17 cellular contexts compared by ENCODE assay signal in the genomic region with DNA sequence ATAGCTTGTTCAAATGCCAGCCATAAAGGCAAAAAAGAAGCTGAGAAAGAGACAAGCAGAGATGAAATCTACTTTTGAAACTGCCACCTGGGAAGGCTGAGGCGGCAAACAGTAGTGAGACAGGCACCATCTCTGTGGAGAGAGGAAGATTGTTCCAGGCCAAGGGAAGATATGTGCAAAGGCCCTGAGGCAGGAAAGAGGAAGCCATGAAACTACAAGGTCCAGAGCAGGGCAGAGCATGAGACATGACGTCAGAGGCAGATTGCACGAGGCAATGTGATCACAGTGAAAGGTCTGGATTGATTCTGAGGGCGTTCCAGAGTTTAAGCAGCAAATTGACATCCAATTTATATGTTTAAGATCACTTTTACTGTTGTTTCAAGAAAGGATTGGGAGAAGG.
DNase-seq lines count a peak whose midpoint lies in the region; ATAC-seq and TF ChIP-seq lines count a peak whose summit lies in the region.
"Had no signal": no experiment of that assay in that cellular context is flagged by ENCODE, and none has a peak within 500 bp of the region (broad histone marks: within the 10 kb centered on the region; RNA-seq: fewer than 3 reads in every experiment).

No MANE protein-coding gene starts in this region.

- no peaks in the 10 kb centered on the region for H4K20me1 ChIP-seq in H9 (ENCODE audit: control insufficient read depth, insufficient read depth, insufficient read length)

- no peak overlapping the region for H2BK20ac ChIP-seq in H9 (ENCODE audit: low read depth, low read length, poor library complexity, severe bottlenecking)

- H3K27ac Mint-ChIP-seq in H9 (peak overlapping the region; percentile 17 to 38 (median 20); a peak in 2 of 7 replicates), WTC11 (peak overlapping the region; percentile 22; the same call in 1 of the 2 replicates), type B pancreatic cell (no peak overlapping the region)
- H3K27ac Mint-ChIP-seq: HFFc6 had no signal

- H4K91ac ChIP-seq in H9 (ENCODE audit: insufficient read length, low read depth, low read length), result no peak overlapping the region

- no peak for TF ChIP-seq POLR2A in NB4 (IDR thresholded peaks at IDR 0.05; ENCODE audit: extremely low read depth, insufficient read length)

- H2BK120ac ChIP-seq in H9 (ENCODE audit: low read depth, low read length, poor library complexity, severe bottlenecking), result no peak overlapping the region

- H3K4me1 ChIP-seq in H9 (ENCODE audit: insufficient read depth, low read length), result peaks cover 5% of the 10 kb centered on the region; the same call in 1 of the 2 replicates

- no peak overlapping the region for H2BK15ac ChIP-seq in H9 (ENCODE audit: low read depth, low read length)

- H3K79me2 ChIP-seq in H9 (ENCODE audit: insufficient read depth, low read length), result no peaks in the 10 kb centered on the region

- H4K5ac ChIP-seq in H9 (ENCODE audit: insufficient read length, low read depth, low read length), result no peak overlapping the region

- H2AFZ ChIP-seq in H9 (ENCODE audit: low read length), result no peak overlapping the region

- no peak overlapping the region for H3K23ac ChIP-seq in H9 (ENCODE audit: insufficient read length, low read depth, low read length)

- no peak overlapping the region for H3K14ac ChIP-seq in H9 (ENCODE audit: insufficient read depth, low read length)

- no peak overlapping the region for H3T11ph ChIP-seq in H9 (ENCODE audit: low read length)

- H2AK5ac ChIP-seq in H9 (ENCODE audit: insufficient read length, low read length), result no peak overlapping the region

- H2BK12ac ChIP-seq in H9 (ENCODE audit: insufficient read length, low read depth, low read length), result no peak overlapping the region

- POLR2A ChIA-PET in WTC11 (lab: Charles Lee), result no interaction called here

- no peak overlapping the region for H3K4ac ChIP-seq in H9 (ENCODE audit: low read depth, low read length)

- DNase-seq in H9 (no peak), NB4 (ENCODE audit: low read depth) (peak; percentile 16), WTC11 (ENCODE audit: low spot score) (no peak), fibroblast of the aortic adventitia (ENCODE audit: low read depth) (peak; percentile 41), NCI-H2171 (lab: John Stamatoyannopoulos, UW) (no peak), type B pancreatic cell (ENCODE audit: extremely low spot score, unreplicated experiment) (no peak)
- DNase-seq in activated effector memory CD4-positive, alpha-beta T cell treated with Interleukin-2 at 50 U/mL for 16 hours, result no peak
- DNase-seq: BE2C, DMS53, GDM1, HFFc6, NCI-H1105 treated with DMSO at 0.1 percent for 48 hours, NCI-H2029 treated with DMSO at 0.1 percent for 48 hours, NCI-H446, NCI-H526, Right ventricle myocardium superior, T-helper 1 cell had no signal

- H3K4me2 ChIP-seq in H9 (ENCODE audit: insufficient read depth, insufficient read length, low read length), result no peak overlapping the region

- no peak for TF ChIP-seq CTCF in H9 (conservative IDR thresholded peaks at IDR 0.05)
- no peak for TF ChIP-seq CTCF in NB4 (IDR thresholded peaks at IDR 0.05; ENCODE audit: low read depth, low read length)
- no peak for TF ChIP-seq CTCF in WTC11 (IDR thresholded peaks at IDR 0.05)
- TF ChIP-seq CTCF in fibroblast of the aortic adventitia (IDR thresholded peaks at IDR 0.05; ENCODE audit: insufficient read depth, low read length), result no peak
- TF ChIP-seq CTCF in type B pancreatic cell (conservative IDR thresholded peaks at IDR 0.05), result no peak

- no peak overlapping the region for H3K56ac ChIP-seq in H9 (ENCODE audit: insufficient read length, low read depth, low read length)

- no peak overlapping the region for H3K18ac ChIP-seq in H9 (ENCODE audit: insufficient read length, low read depth, low read length)

- no peak overlapping the region for H3K4me3 ChIP-seq in NB4 (ENCODE audit: low read depth, low read length)
- H3K4me3 ChIP-seq in fibroblast of the aortic adventitia (ENCODE audit: low read depth, low read length), result no peak overlapping the region

- H2BK5ac ChIP-seq in H9 (ENCODE audit: insufficient read length, low read length), result no peak overlapping the region

- CTCF ChIA-PET in WTC11 (lab: Charles Lee), result interaction anchor here (1.7 kb wide), 1 partner anchor 162 kb away, joined by 7 read pairs; no protein-coding TSS in a partner anchor

- H3K9ac ChIP-seq in H9 (ENCODE audit: extremely low read depth, insufficient read length, low read length), result no peak overlapping the region

- ATAC-seq in WTC11, result no peak

- no peak overlapping the region for H3K4me3 Mint-ChIP-seq in H9
- H3K4me3 Mint-ChIP-seq in WTC11, result no peak overlapping the region
- H3K4me3 Mint-ChIP-seq in type B pancreatic cell, result no peak overlapping the region
- H3K4me3 Mint-ChIP-seq: HFFc6 had no signal

- no peaks in the 10 kb centered on the region for H3K9me3 ChIP-seq in H9 (ENCODE audit: control insufficient read depth, low read depth, low read length)
- H3K9me3 ChIP-seq: BE2C had no signal

- H3K27me3 Mint-ChIP-seq in H9 (ENCODE audit: low read depth) (no peaks in the 10 kb centered on the region), WTC11 (ENCODE audit: low read depth) (peaks cover 4% of the 10 kb centered on the region; the same call in 1 of the 2 replicates), type B pancreatic cell (no peaks in the 10 kb centered on the region)

- no peaks in the 10 kb centered on the region; the same call in 1 of the 2 replicates for H3K27me3 ChIP-seq in H9 (ENCODE audit: insufficient read depth, low read length)
- H3K27me3 ChIP-seq: BE2C had no signal

- H4K8ac ChIP-seq in H9 (replicated peaks; ENCODE audit: insufficient read length, low read depth, low read length), result no peak overlapping the region

- no peaks in the 10 kb centered on the region for H3K23me2 ChIP-seq in H9 (ENCODE audit: insufficient read length, low read depth, low read length, poor library complexity, severe bottlenecking)

- H3K36me3 Mint-ChIP-seq in H9 (ENCODE audit: insufficient read depth in 1 of 3, low read depth in 3 of 3) (peaks cover 0 to 11% (median 3%) of the 10 kb centered on the region in 3 experiments; a peak in 4 of 7 replicates), WTC11 (no peaks in the 10 kb centered on the region; the same call in 1 of the 2 replicates), type B pancreatic cell (no peaks in the 10 kb centered on the region)

- no CpG with 5 or more reads among the region's 4 CpGs for WGBS in H9 (ENCODE audit: extremely low coverage, insufficient read length, low lambda C conversion rate)

- peaks cover 47 to 52% of the 10 kb centered on the region in 2 experiments for H3K4me1 Mint-ChIP-seq in H9
- H3K4me1 Mint-ChIP-seq in WTC11, result peaks cover 53% of the 10 kb centered on the region
- peaks cover 7% of the 10 kb centered on the region for H3K4me1 Mint-ChIP-seq in type B pancreatic cell (ENCODE audit: unreplicated experiment)

- no peaks in the 10 kb centered on the region for H3K79me1 ChIP-seq in H9 (ENCODE audit: insufficient read depth, low read depth, low read length, poor library complexity, severe bottlenecking)

- H3K27ac ChIP-seq in H9 (ENCODE audit: insufficient read length, low read depth, low read length), result no peak overlapping the region

- H3K9me3 Mint-ChIP-seq in H9 (no peaks in the 10 kb centered on the region; a peak in 1 of 5 replicates), WTC11 (peaks cover 13% of the 10 kb centered on the region), type B pancreatic cell (peaks cover 4% of the 10 kb centered on the region)
- H3K9me3 Mint-ChIP-seq: HFFc6 had no signal

TF ChIP-seq in WTC11, 78 proteins besides CTCF, POLR2A, EP300 and RAD21:
- no peak for TF ChIP-seq ESRRA (CRISPR knock-in tag; IDR thresholded peaks at IDR 0.05; ENCODE audit: borderline replicate concordance)
- TF ChIP-seq, protein P1, sequence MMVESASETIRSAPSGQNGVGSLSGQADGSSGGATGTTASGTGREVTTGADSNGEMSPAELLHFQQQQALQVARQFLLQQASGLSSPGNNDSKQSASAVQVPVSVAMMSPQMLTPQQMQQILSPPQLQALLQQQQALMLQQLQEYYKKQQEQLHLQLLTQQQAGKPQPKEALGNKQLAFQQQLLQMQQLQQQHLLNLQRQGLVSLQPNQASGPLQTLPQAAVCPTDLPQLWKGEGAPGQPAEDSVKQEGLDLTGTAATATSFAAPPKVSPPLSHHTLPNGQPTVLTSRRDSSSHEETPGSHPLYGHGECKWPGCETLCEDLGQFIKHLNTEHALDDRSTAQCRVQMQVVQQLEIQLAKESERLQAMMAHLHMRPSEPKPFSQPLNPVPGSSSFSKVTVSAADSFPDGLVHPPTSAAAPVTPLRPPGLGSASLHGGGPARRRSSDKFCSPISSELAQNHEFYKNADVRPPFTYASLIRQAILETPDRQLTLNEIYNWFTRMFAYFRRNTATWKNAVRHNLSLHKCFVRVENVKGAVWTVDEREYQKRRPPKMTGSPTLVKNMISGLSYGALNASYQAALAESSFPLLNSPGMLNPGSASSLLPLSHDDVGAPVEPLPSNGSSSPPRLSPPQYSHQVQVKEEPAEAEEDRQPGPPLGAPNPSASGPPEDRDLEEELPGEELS (CRISPR knock-in tag; IDR thresholded peaks at IDR 0.05), result no peak
- TF ChIP-seq ZNF423 (CRISPR knock-in tag; IDR thresholded peaks at IDR 0.05), result no peak
- TF ChIP-seq TEAD4 (CRISPR knock-in tag; IDR thresholded peaks at IDR 0.05), result no peak

Comparison
In these comparisons a context has a peak if more than half of its experiments do, and no peak if none do; other contexts are left out.
1. DNase-seq: peak in NB4 (single experiment) and fibroblast of the aortic adventitia (single experiment); none in H9 (single experiment), WTC11 (single experiment), activated effector memory CD4-positive, alpha-beta T cell treated with Interleukin-2 at 50 U/mL for 16 hours (single experiment), NCI-H2171 (single experiment) and type B pancreatic cell (single experiment).